1 cellular context compared by ENCODE assay signal in the genomic region with DNA sequence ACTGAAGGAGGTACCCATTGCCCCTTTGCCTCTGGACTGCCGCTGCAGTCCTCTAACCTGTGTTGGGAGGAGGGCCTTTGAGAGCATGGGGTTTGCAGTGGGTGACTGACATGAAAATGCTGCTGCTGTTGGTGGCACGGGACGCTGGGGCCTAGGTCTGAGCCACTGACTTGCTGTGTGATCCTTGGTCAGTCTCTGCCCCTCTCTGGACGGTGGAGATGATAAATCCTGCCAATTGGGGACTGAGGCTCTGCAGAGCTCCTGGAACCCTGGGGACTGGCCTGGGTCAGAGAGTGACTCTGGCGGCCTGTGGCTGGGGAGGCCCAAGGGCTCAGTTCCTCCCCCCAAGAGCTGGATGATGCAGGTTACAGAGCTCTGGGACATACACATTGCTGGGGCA.
TF ChIP-seq lines count a peak whose summit lies in the region.

No MANE protein-coding gene starts in this region.

TF ChIP-seq in K562, 482 proteins besides CTCF, POLR2A, EP300 and RAD21:
- TF ChIP-seq, protein P1, sequence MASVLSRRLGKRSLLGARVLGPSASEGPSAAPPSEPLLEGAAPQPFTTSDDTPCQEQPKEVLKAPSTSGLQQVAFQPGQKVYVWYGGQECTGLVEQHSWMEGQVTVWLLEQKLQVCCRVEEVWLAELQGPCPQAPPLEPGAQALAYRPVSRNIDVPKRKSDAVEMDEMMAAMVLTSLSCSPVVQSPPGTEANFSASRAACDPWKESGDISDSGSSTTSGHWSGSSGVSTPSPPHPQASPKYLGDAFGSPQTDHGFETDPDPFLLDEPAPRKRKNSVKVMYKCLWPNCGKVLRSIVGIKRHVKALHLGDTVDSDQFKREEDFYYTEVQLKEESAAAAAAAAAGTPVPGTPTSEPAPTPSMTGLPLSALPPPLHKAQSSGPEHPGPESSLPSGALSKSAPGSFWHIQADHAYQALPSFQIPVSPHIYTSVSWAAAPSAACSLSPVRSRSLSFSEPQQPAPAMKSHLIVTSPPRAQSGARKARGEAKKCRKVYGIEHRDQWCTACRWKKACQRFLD (CRISPR knock-in tag; IDR thresholded peaks at IDR 0.05), result no peak
- TF ChIP-seq ZNF589 (CRISPR knock-in tag; IDR thresholded peaks at IDR 0.05; ENCODE audit: low read depth), result no peak
- TF ChIP-seq, protein P2, sequence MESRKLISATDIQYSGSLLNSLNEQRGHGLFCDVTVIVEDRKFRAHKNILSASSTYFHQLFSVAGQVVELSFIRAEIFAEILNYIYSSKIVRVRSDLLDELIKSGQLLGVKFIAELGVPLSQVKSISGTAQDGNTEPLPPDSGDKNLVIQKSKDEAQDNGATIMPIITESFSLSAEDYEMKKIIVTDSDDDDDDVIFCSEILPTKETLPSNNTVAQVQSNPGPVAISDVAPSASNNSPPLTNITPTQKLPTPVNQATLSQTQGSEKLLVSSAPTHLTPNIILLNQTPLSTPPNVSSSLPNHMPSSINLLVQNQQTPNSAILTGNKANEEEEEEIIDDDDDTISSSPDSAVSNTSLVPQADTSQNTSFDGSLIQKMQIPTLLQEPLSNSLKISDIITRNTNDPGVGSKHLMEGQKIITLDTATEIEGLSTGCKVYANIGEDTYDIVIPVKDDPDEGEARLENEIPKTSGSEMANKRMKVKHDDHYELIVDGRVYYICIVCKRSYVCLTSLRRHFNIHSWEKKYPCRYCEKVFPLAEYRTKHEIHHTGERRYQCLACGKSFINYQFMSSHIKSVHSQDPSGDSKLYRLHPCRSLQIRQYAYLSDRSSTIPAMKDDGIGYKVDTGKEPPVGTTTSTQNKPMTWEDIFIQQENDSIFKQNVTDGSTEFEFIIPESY (CRISPR knock-in tag; IDR thresholded peaks at IDR 0.05), result 0 out of 2 replicates have a peak, but pooled peaks have one; percentile 22
- no peak for TF ChIP-seq KDM1A (IDR thresholded peaks at IDR 0.05)
- no peak for TF ChIP-seq ZFX (CRISPR knock-in tag; IDR thresholded peaks at IDR 0.05)
- TF ChIP-seq, protein P3, sequence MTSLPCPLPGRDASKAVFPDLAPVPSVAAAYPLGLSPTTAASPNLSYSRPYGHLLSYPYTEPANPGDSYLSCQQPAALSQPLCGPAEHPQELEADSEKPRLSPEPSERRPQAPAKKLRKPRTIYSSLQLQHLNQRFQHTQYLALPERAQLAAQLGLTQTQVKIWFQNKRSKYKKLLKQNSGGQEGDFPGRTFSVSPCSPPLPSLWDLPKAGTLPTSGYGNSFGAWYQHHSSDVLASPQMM (CRISPR knock-in tag; IDR thresholded peaks at IDR 0.05), result no peak
TF ChIP-seq in K562: peak in this region for 1.
